ENCODE assay signal across 2 cellular contexts in the genomic region with DNA sequence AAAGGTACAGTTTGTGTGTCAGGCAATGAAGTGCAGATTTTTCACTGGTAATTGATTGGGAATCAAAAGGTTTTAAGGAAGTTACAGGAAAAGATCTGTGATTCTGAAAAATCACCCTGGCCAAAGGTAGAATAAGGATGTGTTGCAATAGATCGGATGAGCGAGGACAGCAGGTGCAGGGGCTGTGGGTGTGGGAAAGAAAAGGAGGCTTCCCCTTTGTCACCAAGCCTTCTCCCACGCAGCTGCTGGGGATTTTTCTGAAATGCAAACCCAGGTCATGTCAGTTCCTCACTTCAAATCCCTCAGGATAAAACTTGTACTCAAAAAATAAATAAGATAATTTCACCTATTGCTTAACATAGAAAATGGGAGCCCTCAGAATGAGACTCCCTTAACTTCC.
A peak's percentile ranks its signal among the peaks of the same experiment; 100 is the strongest.
TF ChIP-seq lines count a peak whose summit lies in the region.

No MANE protein-coding gene starts in this region.

TF ChIP-seq in K562, 482 proteins besides CTCF, POLR2A, EP300 and RAD21:
- TF ChIP-seq CEBPB (tag; IDR thresholded peaks at IDR 0.05): peak; percentile 75; the same call in 1 of the 2 replicates
- no peak for TF ChIP-seq KLF6 (CRISPR knock-in tag; IDR thresholded peaks at IDR 0.05; ENCODE audit: borderline replicate concordance)
- TF ChIP-seq BRD4 (IDR thresholded peaks at IDR 0.05): no peak
- TF ChIP-seq MEF2D (tag; conservative IDR thresholded peaks at IDR 0.05; ENCODE audit: low read depth): no peak
- no peak for TF ChIP-seq USF1 (CRISPR knock-in tag; IDR thresholded peaks at IDR 0.05)
- no peak for TF ChIP-seq PPARD (CRISPR knock-in tag; IDR thresholded peaks at IDR 0.05)
- TF ChIP-seq CTBP1 (IDR thresholded peaks at IDR 0.05; ENCODE audit: borderline replicate concordance): no peak
- TF ChIP-seq U2AF1 (optimal IDR thresholded peaks at IDR 0.05; ENCODE audit: low read depth, low read length): no peak
- no peak for TF ChIP-seq RNF2 (IDR thresholded peaks at IDR 0.05)
- TF ChIP-seq SETDB1 (IDR thresholded peaks at IDR 0.05; ENCODE audit: low read length): no peak
- no peak for TF ChIP-seq ARNT (IDR thresholded peaks at IDR 0.05)
- TF ChIP-seq CEBPG (CRISPR knock-in tag; IDR thresholded peaks at IDR 0.05): no peak
- peak; percentile 24 to 51; a peak in 1 of 4 replicates for TF ChIP-seq CEBPG (tag; conservative IDR thresholded peaks at IDR 0.05 in 1 of 2, IDR thresholded peaks at IDR 0.05 in 1 of 2)

TF ChIP-seq in WTC11, 78 proteins besides CTCF, POLR2A, EP300 and RAD21:
- TF ChIP-seq, protein P1, sequence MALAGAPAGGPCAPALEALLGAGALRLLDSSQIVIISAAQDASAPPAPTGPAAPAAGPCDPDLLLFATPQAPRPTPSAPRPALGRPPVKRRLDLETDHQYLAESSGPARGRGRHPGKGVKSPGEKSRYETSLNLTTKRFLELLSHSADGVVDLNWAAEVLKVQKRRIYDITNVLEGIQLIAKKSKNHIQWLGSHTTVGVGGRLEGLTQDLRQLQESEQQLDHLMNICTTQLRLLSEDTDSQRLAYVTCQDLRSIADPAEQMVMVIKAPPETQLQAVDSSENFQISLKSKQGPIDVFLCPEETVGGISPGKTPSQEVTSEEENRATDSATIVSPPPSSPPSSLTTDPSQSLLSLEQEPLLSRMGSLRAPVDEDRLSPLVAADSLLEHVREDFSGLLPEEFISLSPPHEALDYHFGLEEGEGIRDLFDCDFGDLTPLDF (CRISPR knock-in tag; IDR thresholded peaks at IDR 0.05): no peak
- no peak for TF ChIP-seq MAX (CRISPR knock-in tag; IDR thresholded peaks at IDR 0.05)
- no peak for TF ChIP-seq AFF4 (CRISPR knock-in tag; IDR thresholded peaks at IDR 0.05; ENCODE audit: borderline replicate concordance)
- TF ChIP-seq, protein P2, sequence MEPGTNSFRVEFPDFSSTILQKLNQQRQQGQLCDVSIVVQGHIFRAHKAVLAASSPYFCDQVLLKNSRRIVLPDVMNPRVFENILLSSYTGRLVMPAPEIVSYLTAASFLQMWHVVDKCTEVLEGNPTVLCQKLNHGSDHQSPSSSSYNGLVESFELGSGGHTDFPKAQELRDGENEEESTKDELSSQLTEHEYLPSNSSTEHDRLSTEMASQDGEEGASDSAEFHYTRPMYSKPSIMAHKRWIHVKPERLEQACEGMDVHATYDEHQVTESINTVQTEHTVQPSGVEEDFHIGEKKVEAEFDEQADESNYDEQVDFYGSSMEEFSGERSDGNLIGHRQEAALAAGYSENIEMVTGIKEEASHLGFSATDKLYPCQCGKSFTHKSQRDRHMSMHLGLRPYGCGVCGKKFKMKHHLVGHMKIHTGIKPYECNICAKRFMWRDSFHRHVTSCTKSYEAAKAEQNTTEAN (CRISPR knock-in tag; IDR thresholded peaks at IDR 0.05): no peak
- TF ChIP-seq, protein P3, sequence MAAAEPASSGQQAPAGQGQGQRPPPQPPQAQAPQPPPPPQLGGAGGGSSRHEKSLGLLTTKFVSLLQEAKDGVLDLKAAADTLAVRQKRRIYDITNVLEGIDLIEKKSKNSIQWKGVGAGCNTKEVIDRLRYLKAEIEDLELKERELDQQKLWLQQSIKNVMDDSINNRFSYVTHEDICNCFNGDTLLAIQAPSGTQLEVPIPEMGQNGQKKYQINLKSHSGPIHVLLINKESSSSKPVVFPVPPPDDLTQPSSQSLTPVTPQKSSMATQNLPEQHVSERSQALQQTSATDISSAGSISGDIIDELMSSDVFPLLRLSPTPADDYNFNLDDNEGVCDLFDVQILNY (CRISPR knock-in tag; IDR thresholded peaks at IDR 0.05): no peak
- no peak for TF ChIP-seq GABPB1 (CRISPR knock-in tag; IDR thresholded peaks at IDR 0.05)
- TF ChIP-seq ZNF423 (CRISPR knock-in tag; IDR thresholded peaks at IDR 0.05): no peak
- no peak for TF ChIP-seq MYBL2 (CRISPR knock-in tag; IDR thresholded peaks at IDR 0.05)
- TF ChIP-seq, protein P4, sequence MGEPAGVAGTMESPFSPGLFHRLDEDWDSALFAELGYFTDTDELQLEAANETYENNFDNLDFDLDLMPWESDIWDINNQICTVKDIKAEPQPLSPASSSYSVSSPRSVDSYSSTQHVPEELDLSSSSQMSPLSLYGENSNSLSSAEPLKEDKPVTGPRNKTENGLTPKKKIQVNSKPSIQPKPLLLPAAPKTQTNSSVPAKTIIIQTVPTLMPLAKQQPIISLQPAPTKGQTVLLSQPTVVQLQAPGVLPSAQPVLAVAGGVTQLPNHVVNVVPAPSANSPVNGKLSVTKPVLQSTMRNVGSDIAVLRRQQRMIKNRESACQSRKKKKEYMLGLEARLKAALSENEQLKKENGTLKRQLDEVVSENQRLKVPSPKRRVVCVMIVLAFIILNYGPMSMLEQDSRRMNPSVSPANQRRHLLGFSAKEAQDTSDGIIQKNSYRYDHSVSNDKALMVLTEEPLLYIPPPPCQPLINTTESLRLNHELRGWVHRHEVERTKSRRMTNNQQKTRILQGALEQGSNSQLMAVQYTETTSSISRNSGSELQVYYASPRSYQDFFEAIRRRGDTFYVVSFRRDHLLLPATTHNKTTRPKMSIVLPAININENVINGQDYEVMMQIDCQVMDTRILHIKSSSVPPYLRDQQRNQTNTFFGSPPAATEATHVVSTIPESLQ (CRISPR knock-in tag; IDR thresholded peaks at IDR 0.05): no peak
- no peak for TF ChIP-seq ESRRA (CRISPR knock-in tag; IDR thresholded peaks at IDR 0.05; ENCODE audit: borderline replicate concordance)
- TF ChIP-seq USF1 (CRISPR knock-in tag; IDR thresholded peaks at IDR 0.05): no peak
- no peak for TF ChIP-seq IRF2 (CRISPR knock-in tag; IDR thresholded peaks at IDR 0.05; ENCODE audit: borderline replicate concordance, low read depth)
- no peak for TF ChIP-seq ZNF138 (CRISPR knock-in tag; conservative IDR thresholded peaks at IDR 0.05)
- no peak for TF ChIP-seq CBFB (CRISPR knock-in tag; IDR thresholded peaks at IDR 0.05; ENCODE audit: low read depth)
- no peak for TF ChIP-seq TEAD1 (CRISPR knock-in tag; IDR thresholded peaks at IDR 0.05)
- no peak for TF ChIP-seq IRF1 (CRISPR knock-in tag; IDR thresholded peaks at IDR 0.05)
- TF ChIP-seq, protein P5, sequence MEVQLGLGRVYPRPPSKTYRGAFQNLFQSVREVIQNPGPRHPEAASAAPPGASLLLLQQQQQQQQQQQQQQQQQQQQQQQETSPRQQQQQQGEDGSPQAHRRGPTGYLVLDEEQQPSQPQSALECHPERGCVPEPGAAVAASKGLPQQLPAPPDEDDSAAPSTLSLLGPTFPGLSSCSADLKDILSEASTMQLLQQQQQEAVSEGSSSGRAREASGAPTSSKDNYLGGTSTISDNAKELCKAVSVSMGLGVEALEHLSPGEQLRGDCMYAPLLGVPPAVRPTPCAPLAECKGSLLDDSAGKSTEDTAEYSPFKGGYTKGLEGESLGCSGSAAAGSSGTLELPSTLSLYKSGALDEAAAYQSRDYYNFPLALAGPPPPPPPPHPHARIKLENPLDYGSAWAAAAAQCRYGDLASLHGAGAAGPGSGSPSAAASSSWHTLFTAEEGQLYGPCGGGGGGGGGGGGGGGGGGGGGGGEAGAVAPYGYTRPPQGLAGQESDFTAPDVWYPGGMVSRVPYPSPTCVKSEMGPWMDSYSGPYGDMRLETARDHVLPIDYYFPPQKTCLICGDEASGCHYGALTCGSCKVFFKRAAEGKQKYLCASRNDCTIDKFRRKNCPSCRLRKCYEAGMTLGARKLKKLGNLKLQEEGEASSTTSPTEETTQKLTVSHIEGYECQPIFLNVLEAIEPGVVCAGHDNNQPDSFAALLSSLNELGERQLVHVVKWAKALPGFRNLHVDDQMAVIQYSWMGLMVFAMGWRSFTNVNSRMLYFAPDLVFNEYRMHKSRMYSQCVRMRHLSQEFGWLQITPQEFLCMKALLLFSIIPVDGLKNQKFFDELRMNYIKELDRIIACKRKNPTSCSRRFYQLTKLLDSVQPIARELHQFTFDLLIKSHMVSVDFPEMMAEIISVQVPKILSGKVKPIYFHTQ (CRISPR knock-in tag; IDR thresholded peaks at IDR 0.05): no peak
- no peak for TF ChIP-seq ZNF263 (CRISPR knock-in tag; IDR thresholded peaks at IDR 0.05; ENCODE audit: low read depth)
- TF ChIP-seq, protein P6, sequence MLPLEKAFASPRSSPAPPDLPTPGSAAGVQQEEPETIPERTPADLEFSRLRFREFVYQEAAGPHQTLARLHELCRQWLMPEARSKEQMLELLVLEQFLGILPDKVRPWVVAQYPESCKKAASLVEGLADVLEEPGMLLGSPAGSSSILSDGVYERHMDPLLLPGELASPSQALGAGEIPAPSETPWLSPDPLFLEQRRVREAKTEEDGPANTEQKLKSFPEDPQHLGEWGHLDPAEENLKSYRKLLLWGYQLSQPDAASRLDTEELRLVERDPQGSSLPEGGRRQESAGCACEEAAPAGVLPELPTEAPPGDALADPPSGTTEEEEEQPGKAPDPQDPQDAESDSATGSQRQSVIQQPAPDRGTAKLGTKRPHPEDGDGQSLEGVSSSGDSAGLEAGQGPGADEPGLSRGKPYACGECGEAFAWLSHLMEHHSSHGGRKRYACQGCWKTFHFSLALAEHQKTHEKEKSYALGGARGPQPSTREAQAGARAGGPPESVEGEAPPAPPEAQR (CRISPR knock-in tag; IDR thresholded peaks at IDR 0.05): no peak
- no peak for TF ChIP-seq ETV6 (CRISPR knock-in tag; IDR thresholded peaks at IDR 0.05)
